8 cellular contexts compared by ENCODE assay signal in genomic region chr11:63491240-63491587, GRCh38. TPM values are rescaled to one million over a fixed set of nuclear protein-coding genes. Genes with fewer than 3 reads are reported as not detected.
DNase-seq lines count a peak whose midpoint lies in the region; ATAC-seq and TF ChIP-seq lines count a peak whose summit lies in the region.

No MANE protein-coding gene starts in this region.

- H3K36me3 Mint-ChIP-seq in natural killer cell treated with Interleukin-12 subunit alpha and Interleukin-12 subunit beta and Interleukin-15 and Interleukin-18, amount 100 ng/mL, for 72 hours = no peaks in the 10 kb centered on the region

- TF ChIP-seq CTCF in heart left ventricle (IDR thresholded peaks at IDR 0.05) (no peak), epithelial cell of esophagus (IDR thresholded peaks at IDR 0.05; ENCODE audit: insufficient read depth, low read depth, low read length, missing control alignments) (no peak)

- H3K4me1 Mint-ChIP-seq in natural killer cell treated with Interleukin-12 subunit alpha and Interleukin-12 subunit beta and Interleukin-15 and Interleukin-18, amount 100 ng/mL, for 72 hours (ENCODE audit: low read depth in 2 of 2) = peaks cover 6 to 16% of the 10 kb centered on the region in 2 donors

- ATAC-seq in heart left ventricle = peak in 1 of 4 donors; percentile 25
- ATAC-seq in Right ventricle myocardium superior (ENCODE audit: poor library complexity) = no peak
- ATAC-seq in natural killer cell treated with Interleukin-12 subunit alpha and Interleukin-12 subunit beta and Interleukin-15 and Interleukin-18, amount 100 ng/mL, for 72 hours = no peak
- ATAC-seq in aorta (ENCODE audit: low FRiP score) = no peak
- no peak for ATAC-seq in left colon

- H3K27me3 ChIP-seq in heart left ventricle = peaks cover 0 to 6% (median 0%) of the 10 kb centered on the region in 9 donors
- no peaks in the 10 kb centered on the region for H3K27me3 ChIP-seq in aorta (ENCODE audit: control insufficient read depth in 1 of 2, insufficient read depth in 2 of 2, low read length in 1 of 2)

- H3K36me3 ChIP-seq in heart left ventricle = no peaks in the 10 kb centered on the region
- no peaks in the 10 kb centered on the region for H3K36me3 ChIP-seq in aorta (ENCODE audit: control insufficient read depth in 1 of 2, insufficient read depth in 2 of 2, low read length in 1 of 2)

- intact Hi-C loops in heart left ventricle (cut with DNase I) (no loop called here), Right ventricle myocardium superior (cut with DNase I) (no loop called here), aorta (cut with DNase I) (loop anchor here in 1 of 2 donors (5.0 kb wide), 1 partner anchor 46 kb away; the partner anchor contains the start of gene PLAAT4), left colon (cut with DNase I, micrococcal nuclease) (no loop called here)

- H3K4me1 ChIP-seq in heart left ventricle (peaks cover 0 to 34% (median 9%) of the 10 kb centered on the region in 12 donors), aorta (ENCODE audit: control insufficient read depth in 1 of 2, insufficient read depth in 2 of 2, low read length in 2 of 2) (peaks cover 0 to 3% of the 10 kb centered on the region in 2 donors)

- TF ChIP-seq POLR2A in heart left ventricle (IDR thresholded peaks at IDR 0.05) = no peak

- peaks cover 0 to 5% (median 0%) of the 10 kb centered on the region in 12 donors for H3K9me3 ChIP-seq in heart left ventricle
- no peaks in the 10 kb centered on the region for H3K9me3 ChIP-seq in aorta (ENCODE audit: control insufficient read depth, low read length)

- DNase-seq in heart left ventricle (no peak), Right ventricle myocardium superior (no peak), epithelial cell of esophagus (ENCODE audit: low read depth) (no peak), aorta (no peak), left colon (no peak)
- no peak for DNase-seq in natural killer cell treated with Interleukin-12 subunit alpha and Interleukin-12 subunit beta and Interleukin-15 and Interleukin-18, amount 100 ng/mL, for 72 hours (ENCODE audit: low spot score)
- no peak for DNase-seq in stimulated activated CD4-positive, alpha-beta T cell treated with anti-CD3 and anti-CD28 coated beads, Interleukin-15, amount 100 ng/mL, for 24 hours
- no peak for DNase-seq in effector CD4-positive, alpha-beta T cell

- H3K27ac ChIP-seq in heart left ventricle (peak overlapping the region in 9 of 12 donors; percentile 5 to 84 (median 44)), aorta (ENCODE audit: low read depth in 1 of 2, low read length in 2 of 2) (no peak overlapping the region)

- no peak overlapping the region for H3K27ac Mint-ChIP-seq in natural killer cell treated with Interleukin-12 subunit alpha and Interleukin-12 subunit beta and Interleukin-15 and Interleukin-18, amount 100 ng/mL, for 72 hours

- no peaks in the 10 kb centered on the region for H3K9me3 Mint-ChIP-seq in natural killer cell treated with Interleukin-12 subunit alpha and Interleukin-12 subunit beta and Interleukin-15 and Interleukin-18, amount 100 ng/mL, for 72 hours

- 2 to 4% (median 3%) methylated on average over 13 of the region's 13 CpGs for WGBS in heart left ventricle, 4 donors
- WGBS in aorta, 2 donors = 0 to 1% methylated on average over 13 of the region's 13 CpGs

- H3K4me3 Mint-ChIP-seq in natural killer cell treated with Interleukin-12 subunit alpha and Interleukin-12 subunit beta and Interleukin-15 and Interleukin-18, amount 100 ng/mL, for 72 hours = peak overlapping the region; percentile 73

- H3K4me3 ChIP-seq in heart left ventricle (peak overlapping the region; percentile 31 to 65 (median 58)), epithelial cell of esophagus (ENCODE audit: low read length) (peak overlapping the region; percentile 26), aorta (ENCODE audit: low read length in 2 of 2) (peak overlapping the region; percentile 57 to 73)

- H3K27me3 Mint-ChIP-seq in natural killer cell treated with Interleukin-12 subunit alpha and Interleukin-12 subunit beta and Interleukin-15 and Interleukin-18, amount 100 ng/mL, for 72 hours = peaks cover 13 to 17% of the 10 kb centered on the region in 2 donors

RNA-seq across cellular contexts. Expression of gene PLAAT5, which starts 0.2 kb away (rescaled TPM):
- total RNA-seq in heart left ventricle (1 to 10 TPM in 8 of 9 donors, under 1 TPM in 1; 0.49 to 7.1 (median 1.6) TPM), Right ventricle myocardium superior (4.0 TPM), aorta (1 to 10 TPM in 1 of 2 donors, under 1 TPM in 1; 0.88 to 1.6 TPM), left colon (1 to 10 TPM in 1 of 2 donors, under 1 TPM in 1; 0.21 to 1.1 TPM)
- polyA plus RNA-seq in heart left ventricle (1 to 10 TPM in 1 of 2 donors, under 1 TPM in 1; 0.73 to 1.1 TPM), aorta (under 1 TPM in 1 of 2 donors, not detected in 1; 0.38 TPM)
- total RNA-seq in natural killer cell treated with Interleukin-12 subunit alpha and Interleukin-12 subunit beta and Interleukin-15 and Interleukin-18, amount 100 ng/mL, for 72 hours = under 1 TPM in 1 of 2 donors, not detected in 1; 0.36 TPM

RNA-seq across cellular contexts. Expression of gene LGALS12, which starts 14.7 kb away (rescaled TPM):
- total RNA-seq in heart left ventricle (10 to 100 TPM in 1 of 9 donors, 1 to 10 TPM in 3, under 1 TPM in 3, not detected in 2; 0.32 to 15.1 (median 1.1) TPM), Right ventricle myocardium superior (1.2 TPM), aorta (1 to 10 TPM in 1 of 2 donors, under 1 TPM in 1; 0.84 to 1.2 TPM), left colon (under 1 TPM; 0.18 to 0.36 TPM)
- polyA plus RNA-seq in heart left ventricle (1 to 10 TPM; 1.2 to 4.6 TPM), aorta (not detected)
- under 1 TPM in 1 of 2 donors, not detected in 1; 0.59 TPM for total RNA-seq in natural killer cell treated with Interleukin-12 subunit alpha and Interleukin-12 subunit beta and Interleukin-15 and Interleukin-18, amount 100 ng/mL, for 72 hours

RNA-seq across cellular contexts. Expression of gene PLAAT4, which starts 45.4 kb away (rescaled TPM):
- total RNA-seq in heart left ventricle (100 to 1,000 TPM in 1 of 9 donors, 10 to 100 TPM in 3, 1 to 10 TPM in 5; 4.6 to 484 (median 8.0) TPM), Right ventricle myocardium superior (28.3 TPM), aorta (10 to 100 TPM; 12.4 to 39.8 TPM), left colon (10 to 100 TPM; 43.9 to 51.4 TPM)
- polyA plus RNA-seq in heart left ventricle (1 to 10 TPM; 6.8 to 9.5 TPM), aorta (10 to 100 TPM; 33.1 to 54.3 TPM)
- 100 to 1,000 TPM in 1 of 2 donors, 10 to 100 TPM in 1; 42.5 to 193 TPM for total RNA-seq in natural killer cell treated with Interleukin-12 subunit alpha and Interleukin-12 subunit beta and Interleukin-15 and Interleukin-18, amount 100 ng/mL, for 72 hours

Comparison
In these comparisons a context has a peak if more than half of its experiments do, and no peak if none do; other contexts are left out.
1. H3K27ac ChIP-seq: peak in heart left ventricle (9 of 12); none in aorta (0 of 2).
2. Peak in every context shown above with its lines, with median percentiles within 50 percentile points of each other: H3K4me3 ChIP-seq.